9 cellular contexts compared by ENCODE assay signal in the genomic region with DNA sequence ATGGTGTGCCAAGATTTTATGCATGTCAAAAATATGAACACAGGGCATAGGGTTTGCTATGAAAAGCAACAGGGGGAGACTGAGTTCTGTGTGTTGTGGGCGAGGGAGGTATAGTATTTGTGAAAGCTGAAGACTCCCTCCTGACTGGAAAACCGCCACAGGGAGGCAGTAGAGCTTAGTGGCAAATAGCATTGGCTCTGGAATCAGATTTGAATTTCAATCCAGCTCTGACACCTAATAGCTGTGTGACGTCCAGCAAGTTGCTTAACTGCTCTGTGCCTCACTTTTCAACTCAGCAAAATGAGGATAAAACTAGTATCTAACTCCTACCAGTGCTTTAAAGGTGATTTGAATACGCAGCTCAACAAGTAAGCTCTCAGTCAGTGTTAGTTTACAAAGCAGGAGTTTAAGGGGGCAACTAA. TPM values are rescaled to one million over a fixed set of nuclear protein-coding genes. Genes with fewer than 3 reads are reported as not detected.
DNase-seq lines count a peak whose midpoint lies in the region; ATAC-seq and TF ChIP-seq lines count a peak whose summit lies in the region.
"Had no signal": no experiment of that assay in that cellular context is flagged by ENCODE, and none has a peak within 500 bp of the region (broad histone marks: within the 10 kb centered on the region; RNA-seq: fewer than 3 reads in every experiment).

No MANE protein-coding gene starts in this region.

- H3F3A ChIP-seq in neural progenitor cell (ENCODE audit: low read depth) = no peaks in the 10 kb centered on the region

- no peaks in the 10 kb centered on the region for H3K79me2 ChIP-seq in neural progenitor cell (ENCODE audit: low read depth)

- H4K20me1 ChIP-seq in neural progenitor cell (ENCODE audit: low read depth) = no peaks in the 10 kb centered on the region

- peaks cover 0 to 37% (median 22%) of the 10 kb centered on the region in 9 donors for H3K4me1 ChIP-seq in heart right ventricle
- H3K4me1 ChIP-seq in body of pancreas = no peaks in the 10 kb centered on the region
- H3K4me1 ChIP-seq in neural progenitor cell = no peaks in the 10 kb centered on the region

- TF ChIP-seq CTCF in heart right ventricle (IDR thresholded peaks at IDR 0.05) (peak in 8 of 9 donors; percentile 24 to 63 (median 47)), body of pancreas (IDR thresholded peaks at IDR 0.05) (peak in 5 of 7 experiments; percentile 19 to 38 (median 26)), neural progenitor cell (IDR thresholded peaks at IDR 0.05) (peak; percentile 48)

- peaks cover 17% of the 10 kb centered on the region for H3K4me1 Mint-ChIP-seq in neural progenitor cell

- no peak for TF ChIP-seq POLR2A in body of pancreas (IDR thresholded peaks at IDR 0.05)

- H3K9me3 ChIP-seq in heart right ventricle (no peaks in the 10 kb centered on the region), body of pancreas (no peaks in the 10 kb centered on the region), neural progenitor cell (ENCODE audit: low read depth) (no peaks in the 10 kb centered on the region)

- no peak overlapping the region for H3K4me3 Mint-ChIP-seq in neural progenitor cell
- H3K4me3 Mint-ChIP-seq: stimulated activated naive CD8-positive, alpha-beta T cell treated with anti-CD3 and anti-CD28 coated beads, Interleukin-15, Interleukin-2, amounts not matched to agents 100 ng/mL and 50 ng/mL, for 24 hours had no signal

- H3K27me3 ChIP-seq in heart right ventricle (no peaks in the 10 kb centered on the region), body of pancreas (no peaks in the 10 kb centered on the region), neural progenitor cell (no peaks in the 10 kb centered on the region)

- H3K9ac ChIP-seq in neural progenitor cell = no peak overlapping the region

- no peak overlapping the region for H3K27ac Mint-ChIP-seq in neural progenitor cell
- H3K27ac Mint-ChIP-seq: stimulated activated naive CD8-positive, alpha-beta T cell treated with anti-CD3 and anti-CD28 coated beads, Interleukin-15, Interleukin-2, amounts not matched to agents 100 ng/mL and 50 ng/mL, for 24 hours had no signal

- DNase-seq in heart right ventricle (no peak), Right ventricle myocardium inferior (ENCODE audit: missing footprints) (no peak), body of pancreas (peak in 3 of 4 donors; percentile 13 to 21 (median 17)), neural progenitor cell (ENCODE audit: low spot score) (no peak), NCI-H2196 treated with DMSO at 0.1 percent for 48 hours (lab: John Stamatoyannopoulos, UW; ENCODE audit: unreplicated experiment) (no peak), GF-D8 (lab: John Stamatoyannopoulos, UW) (no peak)

- intact Hi-C loops in heart right ventricle (cut with DNase I) (loop anchor here in 1 of 10 donors (10.0 kb wide), 1 partner anchor 147 kb away; no protein-coding TSS in a partner anchor), Right ventricle myocardium inferior (cut with DNase I) (no loop called here), body of pancreas (cut with DNase I) (no loop called here)

- WGBS in heart right ventricle, 2 donors = 55 to 64% methylated on average over 4 of the region's 4 CpGs
- WGBS in body of pancreas, 2 donors = 40 to 44% methylated on average over 4 of the region's 4 CpGs

- H3K27ac ChIP-seq in heart right ventricle (no peak overlapping the region), body of pancreas (no peak overlapping the region), neural progenitor cell (no peak overlapping the region)

- no peak overlapping the region for H2AFZ ChIP-seq in neural progenitor cell (replicated peaks)

- no peak for ATAC-seq in heart right ventricle
- no peak for ATAC-seq in Right ventricle myocardium inferior
- ATAC-seq in SK-N-SH treated with all-trans-retinoic acid at 6 μM for 48 hours = peak; percentile 64
- ATAC-seq in body of pancreas = peak; percentile 35
- no peak for ATAC-seq in HG03432 (IDR thresholded peaks at IDR 0.05; ENCODE audit: unreplicated experiment)

- H3K4me3 ChIP-seq in heart right ventricle (no peak overlapping the region), body of pancreas (no peak overlapping the region), neural progenitor cell (no peak overlapping the region)

- H3K4me2 ChIP-seq in neural progenitor cell = no peak overlapping the region

- H3K36me3 ChIP-seq in heart right ventricle = no peaks in the 10 kb centered on the region
- no peaks in the 10 kb centered on the region for H3K36me3 ChIP-seq in body of pancreas (replicated peaks in 1 of 2; ENCODE audit: insufficient read depth in 1 of 2, low read depth in 2 of 2)
- H3K36me3 ChIP-seq in neural progenitor cell = no peaks in the 10 kb centered on the region

- H3K27me3 Mint-ChIP-seq in neural progenitor cell (ENCODE audit: insufficient read depth, low read depth) = peaks cover 6% of the 10 kb centered on the region
- H3K27me3 Mint-ChIP-seq: stimulated activated naive CD8-positive, alpha-beta T cell treated with anti-CD3 and anti-CD28 coated beads, Interleukin-15, Interleukin-2, amounts not matched to agents 100 ng/mL and 50 ng/mL, for 24 hours had no signal

- H3K36me3 Mint-ChIP-seq in neural progenitor cell = no peaks in the 10 kb centered on the region

- H3K9me3 Mint-ChIP-seq in neural progenitor cell = no peaks in the 10 kb centered on the region
- H3K9me3 Mint-ChIP-seq: stimulated activated naive CD8-positive, alpha-beta T cell treated with anti-CD3 and anti-CD28 coated beads, Interleukin-15, Interleukin-2, amounts not matched to agents 100 ng/mL and 50 ng/mL, for 24 hours had no signal

TF ChIP-seq in SK-N-SH treated with all-trans-retinoic acid at 6 μM for 48 hours, 23 proteins besides CTCF, POLR2A, EP300 and RAD21:
- TF ChIP-seq SNAI2 (CRISPR knock-in tag; IDR thresholded peaks at IDR 0.05) = no peak
- no peak for TF ChIP-seq ZNF70 (CRISPR knock-in tag; IDR thresholded peaks at IDR 0.05)
- no peak for TF ChIP-seq ZNF8 (CRISPR knock-in tag; IDR thresholded peaks at IDR 0.05)
- TF ChIP-seq PPARA (CRISPR knock-in tag; IDR thresholded peaks at IDR 0.05; ENCODE audit: borderline replicate concordance) = no peak
- no peak for TF ChIP-seq TCF4 (CRISPR knock-in tag; IDR thresholded peaks at IDR 0.05; ENCODE audit: borderline replicate concordance)
- TF ChIP-seq ESRRG (CRISPR knock-in tag; IDR thresholded peaks at IDR 0.05) = no peak
- TF ChIP-seq BACH2 (CRISPR knock-in tag; IDR thresholded peaks at IDR 0.05; ENCODE audit: borderline replicate concordance) = no peak

RNA-seq across cellular contexts. Expression of gene KPNA2, which starts 22.0 kb away (rescaled TPM):
- total RNA-seq in heart right ventricle (10 to 100 TPM; 12.6 to 33.3 (median 18.8) TPM), Right ventricle myocardium inferior (20.8 TPM), body of pancreas (1 to 10 TPM; 4.6 to 5.2 TPM), neural progenitor cell (ENCODE audit: low replicate concordance) (480 and 549 TPM in 2 replicates)
- polyA plus RNA-seq in heart right ventricle = 10 to 100 TPM in 1 of 2 donors, 1 to 10 TPM in 1; 6.1 to 25.2 TPM

Comparison
In these comparisons a context has a peak if more than half of its experiments do, and no peak if none do; other contexts are left out.
1. ATAC-seq: peak in SK-N-SH treated with all-trans-retinoic acid at 6 μM for 48 hours (single experiment) and body of pancreas (single experiment); none in heart right ventricle (0 of 8), Right ventricle myocardium inferior (single experiment) and HG03432 (single experiment).
2. DNase-seq: peak in body of pancreas (3 of 4); none in heart right ventricle (0 of 2), Right ventricle myocardium inferior (single experiment), neural progenitor cell (single experiment), NCI-H2196 treated with DMSO at 0.1 percent for 48 hours (single experiment) and GF-D8 (single experiment).
3. RNA of gene KPNA2, which starts 22.0 kb away (total RNA-seq): 480 to 549 TPM in neural progenitor cell; 20.8 TPM in Right ventricle myocardium inferior (single experiment), 12.6 to 33.3 TPM in heart right ventricle and 4.6 to 5.2 TPM in body of pancreas; every median in the first group is over 10 times any median in the second.
4. Peak in every context shown above with its lines, with median percentiles within 50 percentile points of each other: CTCF ChIP-seq.